11 cellular contexts compared by ENCODE assay signal in the genomic region with DNA sequence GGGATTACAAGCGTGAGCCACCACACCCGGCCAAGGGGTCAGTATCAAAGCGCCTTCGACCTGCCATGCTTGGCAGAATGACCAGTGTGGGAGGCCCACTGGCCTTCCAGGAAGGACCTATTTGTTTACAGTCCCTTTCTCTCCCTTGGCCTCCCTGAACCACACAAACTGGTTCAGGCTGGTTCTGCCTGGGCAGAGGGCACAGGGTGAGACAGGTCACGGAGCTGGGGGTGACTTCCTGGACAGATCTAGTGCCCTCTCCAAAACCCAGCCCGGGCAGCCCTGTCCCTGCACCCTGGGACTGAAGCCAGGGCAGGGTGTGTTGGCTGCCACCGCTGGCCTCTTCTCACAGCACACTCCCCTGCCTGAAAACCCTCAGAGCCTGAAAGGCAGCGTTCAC. TPM values are rescaled to one million over a fixed set of nuclear protein-coding genes. Genes with fewer than 3 reads are reported as not detected.
DNase-seq lines count a peak whose midpoint lies in the region; ATAC-seq and TF ChIP-seq lines count a peak whose summit lies in the region.
"Had no signal": no experiment of that assay in that cellular context is flagged by ENCODE, and none has a peak within 500 bp of the region (broad histone marks: within the 10 kb centered on the region; RNA-seq: fewer than 3 reads in every experiment).

No MANE protein-coding gene starts in this region.

- no peak overlapping the region for H3K4me3 ChIP-seq in right atrium auricular region
- H3K4me3 ChIP-seq in gastrocnemius medialis: peak overlapping the region in 1 of 4 donors; percentile 10

- peaks cover 3% of the 10 kb centered on the region for H3K79me1 ChIP-seq in H9 (ENCODE audit: insufficient read depth, low read depth, low read length, poor library complexity, severe bottlenecking)

- peaks cover 0 to 6% (median 2%) of the 10 kb centered on the region in 3 experiments; a peak in 2 of 7 replicates for H3K36me3 Mint-ChIP-seq in H9 (ENCODE audit: insufficient read depth in 1 of 3, low read depth in 3 of 3)
- peaks cover 69% of the 10 kb centered on the region for H3K36me3 Mint-ChIP-seq in activated T-helper 17 cell treated with anti-CD3 and anti-CD28 coated beads, Interleukin-2, amount 50 U/mL, for 72 hours (ENCODE audit: low read depth)

- no peak overlapping the region for H3K4me2 ChIP-seq in H9 (ENCODE audit: insufficient read depth, insufficient read length, low read length)

- H3K56ac ChIP-seq in H9 (ENCODE audit: insufficient read length, low read depth, low read length): no peak overlapping the region

- H3K4ac ChIP-seq in H9 (ENCODE audit: low read depth, low read length): no peak overlapping the region

- no peak overlapping the region for H2AFZ ChIP-seq in H9 (ENCODE audit: low read length)

- peaks cover 45% of the 10 kb centered on the region for H3K36me3 ChIP-seq in right atrium auricular region
- peaks cover 0 to 24% of the 10 kb centered on the region in 2 donors for H3K36me3 ChIP-seq in gastrocnemius medialis

- H3K23me2 ChIP-seq in H9 (ENCODE audit: insufficient read length, low read depth, low read length, poor library complexity, severe bottlenecking): no peaks in the 10 kb centered on the region

- no peak overlapping the region for H2BK20ac ChIP-seq in H9 (ENCODE audit: low read depth, low read length, poor library complexity, severe bottlenecking)

- H3K27me3 ChIP-seq in H9 (ENCODE audit: insufficient read depth, low read length) (no peaks in the 10 kb centered on the region), right atrium auricular region (no peaks in the 10 kb centered on the region), gastrocnemius medialis (no peaks in the 10 kb centered on the region)

- in situ Hi-C loops in gastrocnemius medialis (cut with MboI; ENCODE audit: low sequenced_read_pairs in 4 of 4): no loop called here

- no peak overlapping the region for H3T11ph ChIP-seq in H9 (ENCODE audit: low read length)

- no peak for ATAC-seq in activated T-helper 17 cell treated with anti-CD3 and anti-CD28 coated beads, Interleukin-2, amount 50 U/mL, for 72 hours (replicated peaks)
- peak; percentile 16 to 34 for ATAC-seq in gastrocnemius medialis
- ATAC-seq in GM19324 (IDR thresholded peaks at IDR 0.05; ENCODE audit: low FRiP score, unreplicated experiment): no peak
- no peak for ATAC-seq in GM18909 (IDR thresholded peaks at IDR 0.05; ENCODE audit: poor library complexity, unreplicated experiment)
- ATAC-seq: SK-N-SH treated with all-trans-retinoic acid at 6 μM for 48 hours had no signal

- no peaks in the 10 kb centered on the region for H3K4me1 Mint-ChIP-seq in H9
- H3K4me1 Mint-ChIP-seq in activated T-helper 17 cell treated with anti-CD3 and anti-CD28 coated beads, Interleukin-2, amount 50 U/mL, for 72 hours: peaks cover 38% of the 10 kb centered on the region

- H4K91ac ChIP-seq in H9 (ENCODE audit: insufficient read length, low read depth, low read length): no peak overlapping the region

- no peak overlapping the region; the same call in 1 of the 2 replicates for H3K14ac ChIP-seq in H9 (ENCODE audit: insufficient read depth, low read length)

- intact Hi-C loops in gastrocnemius medialis (cut with DNase I; ENCODE audit: low total_unique reads): no loop called here

- no peak overlapping the region for H3K23ac ChIP-seq in H9 (ENCODE audit: insufficient read length, low read depth, low read length)

- no peaks in the 10 kb centered on the region; the same call in 1 of the 2 replicates for H3K27me3 Mint-ChIP-seq in H9 (ENCODE audit: low read depth)
- no peaks in the 10 kb centered on the region for H3K27me3 Mint-ChIP-seq in activated T-helper 17 cell treated with anti-CD3 and anti-CD28 coated beads, Interleukin-2, amount 50 U/mL, for 72 hours

- no peak overlapping the region for H2BK12ac ChIP-seq in H9 (ENCODE audit: insufficient read length, low read depth, low read length)

- H3K9ac ChIP-seq in H9 (ENCODE audit: extremely low read depth, insufficient read length, low read length): no peak overlapping the region

- no peak for TF ChIP-seq POLR2A in gastrocnemius medialis (IDR thresholded peaks at IDR 0.05)

- H4K5ac ChIP-seq in H9 (ENCODE audit: insufficient read length, low read depth, low read length): no peak overlapping the region

- no peaks in the 10 kb centered on the region for H4K20me1 ChIP-seq in H9 (ENCODE audit: control insufficient read depth, insufficient read depth, insufficient read length)

- no peak overlapping the region for H3K4me3 Mint-ChIP-seq in H9
- peak overlapping the region; percentile 50 for H3K4me3 Mint-ChIP-seq in activated T-helper 17 cell treated with anti-CD3 and anti-CD28 coated beads, Interleukin-2, amount 50 U/mL, for 72 hours

- H4K8ac ChIP-seq in H9 (replicated peaks; ENCODE audit: insufficient read length, low read depth, low read length): no peak overlapping the region

- no peak for DNase-seq in H9
- DNase-seq in right atrium auricular region (ENCODE audit: low spot score): no peak
- DNase-seq in gastrocnemius medialis: peak; percentile 62 to 90
- DNase-seq in NCI-H1930 (lab: John Stamatoyannopoulos, UW): no peak
- no peak for DNase-seq in GM20000 (ENCODE audit: low spot score)
- DNase-seq: NCI-H1048, NCI-H774 had no signal

- H3K4me1 ChIP-seq in H9 (ENCODE audit: insufficient read depth, low read length) (no peaks in the 10 kb centered on the region), right atrium auricular region (peaks cover 4 to 98% of the 10 kb centered on the region in 2 donors), gastrocnemius medialis (peaks cover 94 to 96% of the 10 kb centered on the region in 2 donors)

- H3K18ac ChIP-seq in H9 (ENCODE audit: insufficient read length, low read depth, low read length): no peak overlapping the region

- no peak overlapping the region for H2BK15ac ChIP-seq in H9 (ENCODE audit: low read depth, low read length)

- H3K9me3 ChIP-seq in H9 (ENCODE audit: control insufficient read depth, low read depth, low read length) (no peaks in the 10 kb centered on the region), right atrium auricular region (no peaks in the 10 kb centered on the region), gastrocnemius medialis (no peaks in the 10 kb centered on the region)

- H2BK120ac ChIP-seq in H9 (ENCODE audit: low read depth, low read length, poor library complexity, severe bottlenecking): no peak overlapping the region

- no peaks in the 10 kb centered on the region for H3K79me2 ChIP-seq in H9 (ENCODE audit: insufficient read depth, low read length)

- H3K27ac Mint-ChIP-seq in H9: peak overlapping the region in 2 of 3 experiments; percentile 49 to 80; a peak in 2 of 7 replicates
- peak overlapping the region; percentile 67 for H3K27ac Mint-ChIP-seq in activated T-helper 17 cell treated with anti-CD3 and anti-CD28 coated beads, Interleukin-2, amount 50 U/mL, for 72 hours

- H3K27ac ChIP-seq in H9 (ENCODE audit: insufficient read length, low read depth, low read length) (no peak overlapping the region), right atrium auricular region (peak overlapping the region; percentile 94 to 96), gastrocnemius medialis (peak overlapping the region; percentile 94 to 100 (median 98))

- H2AK5ac ChIP-seq in H9 (ENCODE audit: insufficient read length, low read length): no peak overlapping the region

- H2BK5ac ChIP-seq in H9 (ENCODE audit: insufficient read length, low read length): no peak overlapping the region

- TF ChIP-seq CTCF in H9 (conservative IDR thresholded peaks at IDR 0.05) (no peak), right atrium auricular region (IDR thresholded peaks at IDR 0.05) (no peak), gastrocnemius medialis (IDR thresholded peaks at IDR 0.05 in 4 of 5, conservative IDR thresholded peaks at IDR 0.05 in 1 of 5) (no peak), GM20000 (IDR thresholded peaks at IDR 0.05; ENCODE audit: extremely low read depth, missing control alignments) (no peak)

- H3K9me3 Mint-ChIP-seq in H9: no peaks in the 10 kb centered on the region
- no peaks in the 10 kb centered on the region for H3K9me3 Mint-ChIP-seq in activated T-helper 17 cell treated with anti-CD3 and anti-CD28 coated beads, Interleukin-2, amount 50 U/mL, for 72 hours

- no CpG with 5 or more reads among the region's 8 CpGs for WGBS in H9 (ENCODE audit: extremely low coverage, insufficient read length, low lambda C conversion rate)

RNA-seq across cellular contexts. Expression of gene PLEKHF1, which starts 11.3 kb away (rescaled TPM):
- 4.9 and 5.0 TPM in 2 replicates for total RNA-seq in H9 (2021)
- total RNA-seq in activated T-helper 17 cell treated with anti-CD3 and anti-CD28 coated beads, Interleukin-2, amount 50 U/mL, for 72 hours: 10 to 100 TPM; 34.4 to 40.3 TPM
- total RNA-seq in right atrium auricular region: 10 to 100 TPM; 32.4 to 86.3 TPM
- 100 to 1,000 TPM in 3 of 4 donors, 10 to 100 TPM in 1; 69.1 to 164 (median 135) TPM for total RNA-seq in gastrocnemius medialis

RNA-seq across cellular contexts. Expression of gene C19orf12, which starts 38.5 kb away (rescaled TPM):
- total RNA-seq in H9 (2021) (17.2 and 17.5 TPM in 2 replicates), right atrium auricular region (10 to 100 TPM; 47.9 to 61.4 TPM), gastrocnemius medialis (100 to 1,000 TPM in 1 of 4 donors, 10 to 100 TPM in 3; 54.4 to 142 (median 69.8) TPM)
- 10 to 100 TPM; 34.5 to 39.1 TPM for total RNA-seq in activated T-helper 17 cell treated with anti-CD3 and anti-CD28 coated beads, Interleukin-2, amount 50 U/mL, for 72 hours

Comparison
In these comparisons a context has a peak if more than half of its experiments do, and no peak if none do; other contexts are left out.
1. DNase-seq: peak in gastrocnemius medialis (2 of 2); none in H9 (single experiment), right atrium auricular region (single experiment), NCI-H1930 (0 of 2) and GM20000 (single experiment).
2. ATAC-seq: peak in gastrocnemius medialis (2 of 2); none in activated T-helper 17 cell treated with anti-CD3 and anti-CD28 coated beads, Interleukin-2, amount 50 U/mL, for 72 hours (single experiment), GM19324 (single experiment) and GM18909 (single experiment).